22 cellular contexts compared by ENCODE assay signal in the genomic region with DNA sequence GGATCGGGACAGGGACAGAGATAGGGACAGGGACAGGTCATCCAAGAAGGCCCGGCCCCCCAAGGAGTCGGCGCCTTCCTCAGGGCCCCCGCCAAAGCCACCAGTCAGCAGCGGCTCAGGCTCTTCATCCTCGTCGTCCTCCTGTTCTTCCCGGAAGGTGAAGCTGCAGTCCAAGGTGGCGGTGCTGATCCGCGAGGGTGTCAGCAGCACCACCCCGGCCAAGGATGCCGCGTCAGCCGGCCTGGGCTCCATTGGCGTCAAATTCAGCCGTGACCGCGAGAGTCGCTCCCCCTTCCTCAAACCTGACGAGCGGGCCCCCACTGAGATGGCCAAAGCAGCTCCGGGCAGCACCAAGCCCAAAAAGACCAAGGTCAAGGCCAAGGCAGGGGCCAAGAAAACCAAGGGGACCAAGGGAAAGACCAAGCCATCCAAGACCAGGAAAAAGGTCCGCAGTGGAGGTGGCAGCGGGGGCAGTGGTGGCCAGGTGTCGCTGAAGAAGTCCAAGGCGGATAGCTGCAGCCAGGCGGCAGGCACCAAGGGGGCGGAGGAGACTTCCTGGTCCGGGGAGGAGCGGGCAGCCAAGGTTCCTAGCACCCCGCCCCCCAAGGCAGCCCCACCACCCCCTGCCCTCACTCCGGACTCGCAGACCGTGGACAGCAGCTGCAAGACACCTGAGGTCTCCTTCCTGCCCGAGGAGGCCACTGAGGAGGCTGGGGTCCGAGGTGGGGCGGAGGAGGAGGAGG. TPM values are rescaled to one million over a fixed set of nuclear protein-coding genes. Genes with fewer than 3 reads are reported as not detected.
A peak's percentile ranks its signal among the peaks of the same experiment; 100 is the strongest.
DNase-seq lines count a peak whose midpoint lies in the region; ATAC-seq, FAIRE-seq and TF ChIP-seq lines count a peak whose summit lies in the region.
"Had no signal": no experiment of that assay in that cellular context is flagged by ENCODE, and none has a peak within 500 bp of the region (broad histone marks: within the 10 kb centered on the region; RNA-seq: fewer than 3 reads in every experiment).

No MANE protein-coding gene starts in this region.

- no peak overlapping the region for H3K14ac ChIP-seq in H1 (ENCODE audit: insufficient read length)

- peak; percentile 53 for DNase-seq in natural killer cell treated with Interleukin-12 subunit alpha and Interleukin-12 subunit beta and Interleukin-15 and Interleukin-18, amount 100 ng/mL, for 72 hours (ENCODE audit: low spot score)
- DNase-seq in natural killer cell (no peak), H1 (ENCODE audit: low read depth in 1 of 2, low spot score in 2 of 2) (no peak), NCI-H2171 (lab: John Stamatoyannopoulos, UW) (no peak), NCI-H1417 treated with DMSO at 0.1 percent for 48 hours (lab: John Stamatoyannopoulos, UW) (no peak)
- DNase-seq: CD4-positive, alpha-beta T cell; H7; KG1; NCI-H1092 treated with DMSO at 0.1 percent for 48 hours; NCI-H2081; NCI-H2171 treated with DMSO at 0.1 percent for 48 hours; NCI-H524 treated with DMSO at 0.1 percent for 48 hours; NCI-H82; OCI-M1; SIG-M5; SK-N-SH had no signal

- no peak overlapping the region for H2BK12ac ChIP-seq in H1 (ENCODE audit: low read depth, low read length)

- H2BK15ac ChIP-seq in H1 (ENCODE audit: low read length): no peak overlapping the region

- no peak overlapping the region for H3K27ac ChIP-seq in H1 (ENCODE audit: low read depth, low read length)
- H3K27ac ChIP-seq: A549, BLaER1, HL-60 had no signal

- no peak overlapping the region for H3K4me3 ChIP-seq in H1 (ENCODE audit: extremely low read depth in 1 of 4, insufficient read depth in 2 of 4, low read depth in 3 of 4, low read length in 4 of 4)
- H3K4me3 ChIP-seq: A549, BLaER1 had no signal

- peaks cover 13 to 70% (median 41%) of the 10 kb centered on the region in 4 experiments; a peak in 7 of 8 replicates for H3K36me3 ChIP-seq in H1 (ENCODE audit: control insufficient read depth in 2 of 4, insufficient read depth in 4 of 4, low read length in 3 of 4)

- no peak for TF ChIP-seq RAD21 in H1 (IDR thresholded peaks at IDR 0.05 in 1 of 2, conservative IDR thresholded peaks at IDR 0.05 in 1 of 2; ENCODE audit: low read depth in 2 of 2, low read length in 2 of 2)

- H3K4me1 Mint-ChIP-seq in natural killer cell treated with Interleukin-12 subunit alpha and Interleukin-12 subunit beta and Interleukin-15 and Interleukin-18, amount 100 ng/mL, for 72 hours (ENCODE audit: low read depth in 2 of 2): peaks cover 8 to 28% of the 10 kb centered on the region in 2 donors
- peaks cover 20 to 31% of the 10 kb centered on the region in 2 donors for H3K4me1 Mint-ChIP-seq in natural killer cell

- no peak overlapping the region for H2BK5ac ChIP-seq in H1 (ENCODE audit: low read depth, low read length)

- WGBS in H1 (ENCODE audit: extremely low coverage in 1 of 2, insufficient coverage in 1 of 2, insufficient read length in 1 of 2, insufficient replicate concordance in 2 of 2, low coverage in 1 of 2, low lambda C conversion rate in 2 of 2, missing lambda C conversion rate in 1 of 2), 2 experiments: 96% methylated on average over 27 of the region's 39 CpGs; no CpG with 5 or more reads in 1 of the 2 experiments

- no peak overlapping the region for H3K23ac ChIP-seq in H1 (ENCODE audit: insufficient read length)

- no peaks in the 10 kb centered on the region for H3K27me3 Mint-ChIP-seq in natural killer cell treated with Interleukin-12 subunit alpha and Interleukin-12 subunit beta and Interleukin-15 and Interleukin-18, amount 100 ng/mL, for 72 hours
- H3K27me3 Mint-ChIP-seq in natural killer cell (ENCODE audit: low read depth in 2 of 2): no peaks in the 10 kb centered on the region
- H3K27me3 Mint-ChIP-seq: CD4-positive, alpha-beta T cell had no signal

- no peak overlapping the region for H2BK120ac ChIP-seq in H1 (replicated peaks; ENCODE audit: low read depth, low read length)

- H3K18ac ChIP-seq in H1 (ENCODE audit: extremely low read depth, low read length): no peak overlapping the region

- no peak overlapping the region for H3K4me3 Mint-ChIP-seq in natural killer cell treated with Interleukin-12 subunit alpha and Interleukin-12 subunit beta and Interleukin-15 and Interleukin-18, amount 100 ng/mL, for 72 hours
- H3K4me3 Mint-ChIP-seq in natural killer cell: no peak overlapping the region
- H3K4me3 Mint-ChIP-seq: CD4-positive, alpha-beta T cell had no signal

- H3K9ac ChIP-seq in H1 (replicated peaks in 1 of 4; ENCODE audit: extremely low read depth in 1 of 4, low read depth in 3 of 4, low read length in 3 of 4): no peak overlapping the region
- H3K9ac ChIP-seq: BLaER1, SK-N-SH had no signal

- H3K56ac ChIP-seq in H1 (replicated peaks; ENCODE audit: insufficient read length, low read depth, low read length): no peak overlapping the region

- no peak overlapping the region for H3K4me2 ChIP-seq in H1 (ENCODE audit: insufficient read depth in 1 of 2, low read depth in 2 of 2, low read length in 2 of 2)
- H3K4me2 ChIP-seq: A549, BLaER1, SK-N-SH had no signal

- CTCF ChIA-PET in H1 (lab: Charles Lee; ENCODE audit: partially characterized antibody): no interaction called here

- H3K79me1 ChIP-seq in H1 (ENCODE audit: low read depth, low read length): peaks cover 7% of the 10 kb centered on the region; the same call in 1 of the 2 replicates

- no peaks in the 10 kb centered on the region; a peak in 1 of 4 replicates for H3K79me2 ChIP-seq in H1 (ENCODE audit: control insufficient read depth in 1 of 2, insufficient read depth in 2 of 2, low read length in 2 of 2)

- peaks cover 0 to 14% (median 5%) of the 10 kb centered on the region in 4 experiments; a peak in 4 of 7 replicates for H3K4me1 ChIP-seq in H1 (replicated peaks in 1 of 4; ENCODE audit: control insufficient read depth in 3 of 4, insufficient read depth in 4 of 4, low read length in 3 of 4)
- H3K4me1 ChIP-seq: A549, BLaER1 had no signal

- H2AFZ ChIP-seq in H1 (ENCODE audit: low read length): no peak overlapping the region

- H3K36me3 Mint-ChIP-seq in natural killer cell treated with Interleukin-12 subunit alpha and Interleukin-12 subunit beta and Interleukin-15 and Interleukin-18, amount 100 ng/mL, for 72 hours: peaks cover 5% of the 10 kb centered on the region
- H3K36me3 Mint-ChIP-seq in natural killer cell: no peaks in the 10 kb centered on the region

- peaks cover 6 to 17% of the 10 kb centered on the region in 2 experiments for H4K20me1 ChIP-seq in H1 (replicated peaks in 1 of 2; ENCODE audit: control insufficient read depth in 1 of 2, insufficient read depth in 2 of 2, low read length in 2 of 2)

- H3K9me3 ChIP-seq in H1 (ENCODE audit: insufficient read depth in 2 of 2, low read depth in 1 of 2, low read length in 1 of 2): no peaks in the 10 kb centered on the region
- H3K9me3 ChIP-seq: A549, BLaER1, SK-N-SH had no signal

- H4K5ac ChIP-seq in H1 (ENCODE audit: insufficient read length, low read depth, low read length): no peak overlapping the region

- H3K27me3 ChIP-seq in H1 (replicated peaks in 1 of 4; ENCODE audit: control insufficient read depth in 3 of 4, extremely low read depth in 1 of 4, insufficient read depth in 3 of 4, low read length in 3 of 4): no peaks in the 10 kb centered on the region
- H3K27me3 ChIP-seq: BLaER1 had no signal

- H4K91ac ChIP-seq in H1 (replicated peaks; ENCODE audit: insufficient read length, low read length): no peak overlapping the region

- H2BK20ac ChIP-seq in H1 (ENCODE audit: low read length): no peak overlapping the region

- ATAC-seq in natural killer cell treated with Interleukin-12 subunit alpha and Interleukin-12 subunit beta and Interleukin-15 and Interleukin-18, amount 100 ng/mL, for 72 hours: no peak
- ATAC-seq in natural killer cell: no peak
- ATAC-seq in HG03432 (IDR thresholded peaks at IDR 0.05; ENCODE audit: unreplicated experiment): no peak
- ATAC-seq: A549 had no signal

- H3K23me2 ChIP-seq in H1 (ENCODE audit: low read depth, low read length): no peaks in the 10 kb centered on the region

- H2AK5ac ChIP-seq in H1 (ENCODE audit: low read depth, low read length): no peak overlapping the region

- peak overlapping the region; percentile 4; the same call in 1 of the 2 replicates for H4K8ac ChIP-seq in H1 (ENCODE audit: extremely low read depth, insufficient read depth, low read length)

- no peak for TF ChIP-seq EP300 in H1 (IDR thresholded peaks at IDR 0.05; ENCODE audit: borderline replicate concordance in 1 of 2, low read depth in 2 of 2, low read length in 2 of 2)

- TF ChIP-seq CTCF in natural killer cell (IDR thresholded peaks at IDR 0.05) (no peak), H1 (IDR thresholded peaks at IDR 0.05; ENCODE audit: control extremely low read depth in 1 of 3, insufficient read depth in 1 of 3, low read depth in 1 of 3, low read length in 3 of 3) (no peak)

- intact Hi-C loops in natural killer cell (cut with micrococcal nuclease): no loop called here

- POLR2A ChIA-PET in H1 (lab: Charles Lee; ENCODE audit: partially characterized antibody): interaction anchor here (0.9 to 18.0 kb wide), 3 partner anchors 9 to 60 kb away, joined by 4 to 275 read pairs (median 236); partner anchors contain the start of genes PRMT1, RRAS and SCAF1

- TF ChIP-seq POLR2A in H1 (IDR thresholded peaks at IDR 0.05; ENCODE audit: control extremely low read depth in 1 of 2, low read depth in 2 of 2, low read length in 2 of 2): no peak

- no peak overlapping the region for H3K4ac ChIP-seq in H1 (replicated peaks; ENCODE audit: insufficient read length, low read depth, low read length)

- no peak for FAIRE-seq in H1 (lab: Jason Lieb, UNC)
- FAIRE-seq: A549, G401.6 had no signal

- no peak overlapping the region for H3K27ac Mint-ChIP-seq in natural killer cell treated with Interleukin-12 subunit alpha and Interleukin-12 subunit beta and Interleukin-15 and Interleukin-18, amount 100 ng/mL, for 72 hours
- no peak overlapping the region for H3K27ac Mint-ChIP-seq in natural killer cell
- H3K27ac Mint-ChIP-seq: CD4-positive, alpha-beta T cell had no signal

- no peaks in the 10 kb centered on the region for H3K9me3 Mint-ChIP-seq in natural killer cell treated with Interleukin-12 subunit alpha and Interleukin-12 subunit beta and Interleukin-15 and Interleukin-18, amount 100 ng/mL, for 72 hours
- no peaks in the 10 kb centered on the region for H3K9me3 Mint-ChIP-seq in natural killer cell
- H3K9me3 Mint-ChIP-seq: CD4-positive, alpha-beta T cell had no signal

RNA-seq across cellular contexts. Expression of gene SCAF1, which starts 10.9 kb away (rescaled TPM):
- total RNA-seq in natural killer cell treated with Interleukin-12 subunit alpha and Interleukin-12 subunit beta and Interleukin-15 and Interleukin-18, amount 100 ng/mL, for 72 hours: 100 to 1,000 TPM in 1 of 2 donors, 10 to 100 TPM in 1; 75.8 to 106 TPM
- total RNA-seq in natural killer cell: 10 to 100 TPM; 38.9 to 46.2 (median 44.9) TPM
- polyA plus RNA-seq in PFSK-1 (2012; ENCODE audit: insufficient read length, low read depth): 79.8 TPM
- 81.7 and 93.3 TPM in 2 replicates for total RNA-seq in H1 (2021; fragmentation: NEBNext Ultra II Directional; extraction: Animal tissue kit (Norgen Biotek cat#: 25700))
- 9.7 and 21.4 TPM in 2 replicates for polyA plus RNA-seq in H1 (2011; rRNA removed)
- polyA plus RNA-seq in H1 (2011; cell fraction: cytosol; rRNA removed): 9.9 TPM
- polyA plus RNA-seq in H1 (2011; cell fraction: nucleus; rRNA removed): 29.6 TPM
- 44.1 to 59.6 TPM (median 55.2 TPM) in 4 replicates for polyA plus RNA-seq in H1 (2012, experiment 1 of 2)
- polyA plus RNA-seq in H1 (2012, experiment 2 of 2): 56.4 TPM
- polyA plus RNA-seq in H1 (2013, experiment 1 of 2): 42.7 TPM
- polyA plus RNA-seq in H1 (2013, experiment 2 of 2): 41.6 TPM
- polyA minus RNA-seq in H1 (2011; rRNA and poly(A)+ RNA removed): 3.7 and 4.7 TPM in 2 replicates
- polyA minus RNA-seq in H1 (2011; cell fraction: cytosol; rRNA and poly(A)+ RNA removed): 13.0 TPM
- polyA minus RNA-seq in H1 (2011; cell fraction: nucleus; rRNA and poly(A)+ RNA removed): 9.2 TPM

RNA-seq across cellular contexts. Expression of gene IRF3, which starts 12.8 kb away (rescaled TPM):
- 100 to 1,000 TPM; 167 to 185 TPM for total RNA-seq in natural killer cell treated with Interleukin-12 subunit alpha and Interleukin-12 subunit beta and Interleukin-15 and Interleukin-18, amount 100 ng/mL, for 72 hours
- 100 to 1,000 TPM; 176 to 184 (median 179) TPM for total RNA-seq in natural killer cell
- polyA plus RNA-seq in PFSK-1 (2012; ENCODE audit: insufficient read length, low read depth): 97.1 TPM
- total RNA-seq in H1 (2021; fragmentation: NEBNext Ultra II Directional; extraction: Animal tissue kit (Norgen Biotek cat#: 25700)): 114 and 115 TPM in 2 replicates
- 103 and 185 TPM in 2 replicates for polyA plus RNA-seq in H1 (2011; rRNA removed)
- 151 TPM for polyA plus RNA-seq in H1 (2011; cell fraction: cytosol; rRNA removed)
- polyA plus RNA-seq in H1 (2011; cell fraction: nucleus; rRNA removed): 260 TPM
- polyA plus RNA-seq in H1 (2012, experiment 1 of 2): 192 to 222 TPM (median 214 TPM) in 4 replicates
- 136 TPM for polyA plus RNA-seq in H1 (2012, experiment 2 of 2)
- polyA plus RNA-seq in H1 (2013, experiment 1 of 2): 127 TPM
- 124 TPM for polyA plus RNA-seq in H1 (2013, experiment 2 of 2)
- 51.4 and 52.6 TPM in 2 replicates for polyA minus RNA-seq in H1 (2011; rRNA and poly(A)+ RNA removed)
- polyA minus RNA-seq in H1 (2011; cell fraction: cytosol; rRNA and poly(A)+ RNA removed): 50.8 TPM
- polyA minus RNA-seq in H1 (2011; cell fraction: nucleus; rRNA and poly(A)+ RNA removed): 42.1 TPM

RNA-seq across cellular contexts. Expression of gene BCL2L12, which starts 12.8 kb away (rescaled TPM):
- total RNA-seq in natural killer cell treated with Interleukin-12 subunit alpha and Interleukin-12 subunit beta and Interleukin-15 and Interleukin-18, amount 100 ng/mL, for 72 hours: 10 to 100 TPM; 45.9 to 98.0 TPM
- 10 to 100 TPM; 15.6 to 34.6 (median 22.3) TPM for total RNA-seq in natural killer cell
- polyA plus RNA-seq in PFSK-1 (2012; ENCODE audit: insufficient read length, low read depth): 68.9 TPM
- 126 and 133 TPM in 2 replicates for total RNA-seq in H1 (2021; fragmentation: NEBNext Ultra II Directional; extraction: Animal tissue kit (Norgen Biotek cat#: 25700))
- polyA plus RNA-seq in H1 (2011; rRNA removed): 209 and 280 TPM in 2 replicates
- 167 TPM for polyA plus RNA-seq in H1 (2011; cell fraction: cytosol; rRNA removed)
- polyA plus RNA-seq in H1 (2011; cell fraction: nucleus; rRNA removed): 185 TPM
- polyA plus RNA-seq in H1 (2012, experiment 1 of 2): 158 to 202 TPM (median 170 TPM) in 4 replicates
- polyA plus RNA-seq in H1 (2012, experiment 2 of 2): 242 TPM
- 213 TPM for polyA plus RNA-seq in H1 (2013, experiment 1 of 2)
- polyA plus RNA-seq in H1 (2013, experiment 2 of 2): 198 TPM
- polyA minus RNA-seq in H1 (2011; rRNA and poly(A)+ RNA removed): 19.6 and 20.5 TPM in 2 replicates
- 48.1 TPM for polyA minus RNA-seq in H1 (2011; cell fraction: cytosol; rRNA and poly(A)+ RNA removed)
- 26.9 TPM for polyA minus RNA-seq in H1 (2011; cell fraction: nucleus; rRNA and poly(A)+ RNA removed)

RNA-seq across cellular contexts. Expression of gene RRAS, which starts 13.0 kb away (rescaled TPM):
- total RNA-seq in natural killer cell treated with Interleukin-12 subunit alpha and Interleukin-12 subunit beta and Interleukin-15 and Interleukin-18, amount 100 ng/mL, for 72 hours: 10 to 100 TPM in 1 of 2 donors, 1 to 10 TPM in 1; 4.1 to 10.4 TPM
- total RNA-seq in natural killer cell: 1 to 10 TPM; 2.0 to 7.7 (median 5.9) TPM
- 67.9 TPM for polyA plus RNA-seq in PFSK-1 (2012; ENCODE audit: insufficient read length, low read depth)
- total RNA-seq in H1 (2021; fragmentation: NEBNext Ultra II Directional; extraction: Animal tissue kit (Norgen Biotek cat#: 25700)): 16.9 and 17.7 TPM in 2 replicates
- polyA plus RNA-seq in H1 (2011; rRNA removed): 49.1 and 62.9 TPM in 2 replicates
- 44.6 TPM for polyA plus RNA-seq in H1 (2011; cell fraction: cytosol; rRNA removed)
- polyA plus RNA-seq in H1 (2011; cell fraction: nucleus; rRNA removed): 35.8 TPM
- polyA plus RNA-seq in H1 (2012, experiment 1 of 2): 14.2 to 33.1 TPM (median 28.7 TPM) in 4 replicates
- polyA plus RNA-seq in H1 (2012, experiment 2 of 2): 26.7 TPM
- polyA plus RNA-seq in H1 (2013, experiment 1 of 2): 18.4 TPM
- 18.6 TPM for polyA plus RNA-seq in H1 (2013, experiment 2 of 2)
- polyA minus RNA-seq in H1 (2011; rRNA and poly(A)+ RNA removed): 6.4 and 6.8 TPM in 2 replicates
- polyA minus RNA-seq in H1 (2011; cell fraction: cytosol; rRNA and poly(A)+ RNA removed): 7.9 TPM
- polyA minus RNA-seq in H1 (2011; cell fraction: nucleus; rRNA and poly(A)+ RNA removed): 4.9 TPM

RNA-seq across cellular contexts. Expression of gene PRMT1, which starts 24.2 kb away (rescaled TPM):
- 100 to 1,000 TPM; 268 to 457 TPM for total RNA-seq in natural killer cell treated with Interleukin-12 subunit alpha and Interleukin-12 subunit beta and Interleukin-15 and Interleukin-18, amount 100 ng/mL, for 72 hours
- total RNA-seq in natural killer cell: 10 to 100 TPM; 77.0 to 92.5 (median 78.2) TPM
- polyA plus RNA-seq in PFSK-1 (2012; ENCODE audit: insufficient read length, low read depth): 393 TPM
- 561 and 579 TPM in 2 replicates for total RNA-seq in H1 (2021; fragmentation: NEBNext Ultra II Directional; extraction: Animal tissue kit (Norgen Biotek cat#: 25700))
- 1,215 and 1,548 TPM in 2 replicates for polyA plus RNA-seq in H1 (2011; rRNA removed)
- 1,290 TPM for polyA plus RNA-seq in H1 (2011; cell fraction: cytosol; rRNA removed)
- 1,135 TPM for polyA plus RNA-seq in H1 (2011; cell fraction: nucleus; rRNA removed)
- 426 to 811 TPM (median 790 TPM) in 4 replicates for polyA plus RNA-seq in H1 (2012, experiment 1 of 2)
- 763 TPM for polyA plus RNA-seq in H1 (2012, experiment 2 of 2)
- polyA plus RNA-seq in H1 (2013, experiment 1 of 2): 339 TPM
- 327 TPM for polyA plus RNA-seq in H1 (2013, experiment 2 of 2)
- 815 and 1,077 TPM in 2 replicates for polyA minus RNA-seq in H1 (2011; rRNA and poly(A)+ RNA removed)
- polyA minus RNA-seq in H1 (2011; cell fraction: cytosol; rRNA and poly(A)+ RNA removed): 388 TPM
- 319 TPM for polyA minus RNA-seq in H1 (2011; cell fraction: nucleus; rRNA and poly(A)+ RNA removed)
